In the genomic region with DNA sequence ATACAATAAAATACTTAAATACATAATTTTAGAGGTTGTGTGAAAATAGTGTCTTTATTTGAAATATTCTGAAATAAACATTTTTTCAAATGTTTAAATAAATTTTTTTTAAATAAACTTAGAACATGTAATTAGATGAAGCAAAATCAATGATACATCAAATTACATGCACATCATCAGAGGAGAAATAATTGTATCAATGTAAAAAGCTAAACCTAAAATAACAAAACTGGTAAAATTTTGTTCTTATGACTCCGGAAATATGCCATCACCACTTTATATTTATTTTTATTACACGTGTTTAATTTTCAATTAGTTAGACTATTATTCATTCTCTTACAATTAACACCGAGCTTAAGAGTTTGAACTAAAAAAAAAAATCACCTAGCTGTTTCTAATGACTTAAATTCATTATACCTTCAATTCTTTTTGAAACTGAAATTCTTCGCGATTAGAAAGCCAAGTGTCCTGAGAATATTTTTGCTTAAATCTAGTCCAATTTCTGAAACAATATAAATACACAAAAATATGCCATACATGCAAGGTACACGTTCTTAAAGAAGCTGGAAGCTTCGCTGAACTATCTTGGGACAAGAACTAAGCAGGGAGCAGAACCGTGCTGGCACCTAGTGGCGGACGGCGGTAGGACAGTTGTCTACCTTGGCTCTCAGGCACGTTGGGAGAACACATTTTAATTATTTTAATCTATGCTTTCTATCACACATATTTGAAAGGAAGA, we compare ENCODE assay signal across 8 cellular contexts.
A peak's percentile ranks its signal among the peaks of the same experiment; 100 is the strongest.
DNase-seq lines count a peak whose midpoint lies in the region; ATAC-seq, FAIRE-seq and TF ChIP-seq lines count a peak whose summit lies in the region.

No MANE protein-coding gene starts in this region.

- H3K27me3 Mint-ChIP-seq in mesothelial cell of epicardium (ENCODE audit: low read depth), result peaks cover 57% of the 10 kb centered on the region

- no peaks in the 10 kb centered on the region for H3K36me3 Mint-ChIP-seq in mesothelial cell of epicardium

- no peaks in the 10 kb centered on the region for H3K9me3 Mint-ChIP-seq in mesothelial cell of epicardium

- H3K4me1 Mint-ChIP-seq in mesothelial cell of epicardium, result no peaks in the 10 kb centered on the region

- FAIRE-seq in endometrium (lab: Jason Lieb, UNC), result peak; percentile 59

- DNase-seq in COR-L47 (lab: John Stamatoyannopoulos, UW) (peak; percentile 24), NCI-H460 (ENCODE audit: extremely low read depth, low read depth) (peak; percentile 71), mesothelial cell of epicardium (ENCODE audit: low spot score in 2 of 2, unreplicated experiment in 2 of 2) (peak; percentile 48 to 85)
- DNase-seq in activated CD4-positive, alpha-beta T cell treated with anti-CD3 and anti-CD28 coated beads, Interleukin-2, amount 50 U/mL, for 24 hours (ENCODE audit: low read depth in 1 of 2, low spot score in 1 of 2), result peak; percentile 14 to 15
- peak; percentile 5 to 17 for DNase-seq in stimulated activated CD8-positive, alpha-beta memory T cell treated with anti-CD3 and anti-CD28 coated beads, Interleukin-7, amount 100 ng/mL, for 48 hours (ENCODE audit: extremely low read depth in 1 of 2, low read depth in 1 of 2)

- H3K4me3 Mint-ChIP-seq in mesothelial cell of epicardium, result no peak overlapping the region

- H3K27ac Mint-ChIP-seq in mesothelial cell of epicardium, result no peak overlapping the region

- TF ChIP-seq CTCF in mesothelial cell of epicardium (IDR thresholded peaks at IDR 0.05; ENCODE audit: unreplicated experiment), result peak; percentile 96

- peak; percentile 97 for ATAC-seq in GM19397 (IDR thresholded peaks at IDR 0.05; ENCODE audit: unreplicated experiment)
- ATAC-seq in HG03442 (IDR thresholded peaks at IDR 0.05; ENCODE audit: unreplicated experiment), result peak; percentile 94

Comparison
In these comparisons a context has a peak if more than half of its experiments do, and no peak if none do; other contexts are left out.
1. Peak in every context shown above with its lines: DNase-seq and ATAC-seq.
2. DNase-seq: peak in every context shown above with its lines; median percentile 71 in NCI-H460; 66 in mesothelial cell of epicardium; 24 in COR-L47; 14 in activated CD4-positive, alpha-beta T cell treated with anti-CD3 and anti-CD28 coated beads, Interleukin-2, amount 50 U/mL, for 24 hours; 11 in stimulated activated CD8-positive, alpha-beta memory T cell treated with anti-CD3 and anti-CD28 coated beads, Interleukin-7, amount 100 ng/mL, for 48 hours.